In the genomic region with DNA sequence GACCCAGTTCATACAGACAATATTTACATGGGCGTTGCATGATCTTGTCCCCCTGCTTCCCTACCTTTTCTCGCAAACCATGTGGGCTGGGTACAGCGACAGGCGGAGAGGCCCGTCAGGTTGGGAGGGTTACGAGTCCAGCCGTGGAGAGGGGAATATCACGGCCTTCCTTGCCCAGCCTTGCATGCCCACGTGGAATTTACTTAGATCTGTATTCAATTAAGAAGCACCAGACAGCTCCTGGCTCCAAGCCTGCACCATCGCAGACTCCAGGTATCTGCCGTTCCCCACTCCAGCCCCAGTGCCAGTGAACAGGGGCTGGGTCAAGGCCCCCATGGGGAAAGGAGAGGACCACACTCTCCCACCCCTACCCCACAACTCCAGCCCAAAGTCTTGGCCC, we compare ENCODE assay signal across 13 cellular contexts. TPM values are rescaled to one million over a fixed set of nuclear protein-coding genes. Genes with fewer than 3 reads are reported as not detected.
DNase-seq lines count a peak whose midpoint lies in the region; ATAC-seq and TF ChIP-seq lines count a peak whose summit lies in the region.
"Had no signal": no experiment of that assay in that cellular context is flagged by ENCODE, and none has a peak within 500 bp of the region (broad histone marks: within the 10 kb centered on the region; RNA-seq: fewer than 3 reads in every experiment).

No MANE protein-coding gene starts in this region.

- peaks cover 0 to 2% of the 10 kb centered on the region in 2 donors for H3K27me3 Mint-ChIP-seq in CD8-positive, alpha-beta memory T cell
- H3K27me3 Mint-ChIP-seq in T-cell, result no peaks in the 10 kb centered on the region

- H3K27me3 ChIP-seq in CD8-positive, alpha-beta memory T cell (ENCODE audit: insufficient read depth, low read length, poor library complexity, severe bottlenecking), result no peaks in the 10 kb centered on the region
- H3K27me3 ChIP-seq in duodenal mucosa (ENCODE audit: control insufficient read depth in 1 of 2, insufficient read depth in 2 of 2, low read length in 2 of 2) (peaks cover 0 to under 1% of the 10 kb centered on the region in 2 donors), spleen (replicated peaks in 1 of 7) (peaks cover 0 to 80% (median 21%) of the 10 kb centered on the region in 7 donors)

- no peaks in the 10 kb centered on the region for H3K9me3 ChIP-seq in CD8-positive, alpha-beta memory T cell (ENCODE audit: low read length)
- H3K9me3 ChIP-seq in duodenal mucosa (ENCODE audit: control insufficient read depth in 1 of 2, low read length in 2 of 2) (no peaks in the 10 kb centered on the region), spleen (no peaks in the 10 kb centered on the region)
- H3K9me3 ChIP-seq: body of pancreas, psoas muscle, uterus had no signal

- H3K4me1 ChIP-seq in CD8-positive, alpha-beta memory T cell (ENCODE audit: insufficient read depth, low read length), result peaks cover 89% of the 10 kb centered on the region
- H3K4me1 ChIP-seq in duodenal mucosa (ENCODE audit: control insufficient read depth in 1 of 2, insufficient read depth in 2 of 2, low read length in 2 of 2) (peaks cover 12 to 23% of the 10 kb centered on the region in 2 donors), spleen (peaks cover 0 to 72% (median 20%) of the 10 kb centered on the region in 6 donors)
- H3K4me1 ChIP-seq: psoas muscle, uterus had no signal

- peak overlapping the region; percentile 70 for H3K4me3 ChIP-seq in CD8-positive, alpha-beta memory T cell (ENCODE audit: low read length)
- H3K4me3 ChIP-seq in duodenal mucosa (ENCODE audit: low read depth in 1 of 2, low read length in 2 of 2), result no peak overlapping the region
- H3K4me3 ChIP-seq in spleen, result peak overlapping the region in 1 of 8 donors; percentile 24
- H3K4me3 ChIP-seq: body of pancreas, psoas muscle, uterus had no signal

- CTCF ChIA-PET in CD8-positive, alpha-beta memory T cell (lab: Charles Lee), result interaction anchor here (0.9 to 25.1 kb wide), 10 partner anchors 8 to 27 kb away, joined by 3 to 532 read pairs (median 4); partner anchors contain the start of gene BCL11B
- CTCF ChIA-PET in T-cell (lab: Charles Lee), result interaction anchor here (0.6 to 4.7 kb wide), 7 partner anchors 8 to 545 kb away, joined by 3 to 51 read pairs (median 6); no protein-coding TSS in a partner anchor

- peak in 1 of 5 donors; percentile 46 for DNase-seq in CD8-positive, alpha-beta memory T cell
- no peak for DNase-seq in T-cell
- peak; percentile 70 for DNase-seq in spleen
- no peak for DNase-seq in LoVo (ENCODE audit: low spot score)
- DNase-seq in NCI-H526 (lab: John Stamatoyannopoulos, UW), result no peak
- DNase-seq: activated CD8-positive, alpha-beta memory T cell treated with anti-CD3 and anti-CD28 coated beads, Interleukin-2, amount 50 U/mL, for 48 hours; body of pancreas; kidney glomerular epithelial cell; NCI-H1105; psoas muscle; uterus had no signal

- POLR2A ChIA-PET in CD8-positive, alpha-beta memory T cell (lab: Charles Lee), result interaction anchor here (0.6 to 11.7 kb wide), 6 partner anchors 9 to 25 kb away, joined by 3 to 169 read pairs (median 35); no protein-coding TSS in a partner anchor
- POLR2A ChIA-PET in T-cell (lab: Charles Lee), result interaction anchor here (0.5 to 3.5 kb wide), 8 partner anchors 10 to 55 kb away, joined by 3 to 40 read pairs (median 8); no protein-coding TSS in a partner anchor

- intact Hi-C loops in spleen (cut with DNase I; ENCODE audit: low total_unique reads), result no loop called here

- no peak for TF ChIP-seq POLR2A in spleen (IDR thresholded peaks at IDR 0.05)

- peak overlapping the region; percentile 84 to 94 (median 87) for H3K4me3 Mint-ChIP-seq in CD8-positive, alpha-beta memory T cell
- H3K4me3 Mint-ChIP-seq in T-cell, result peak overlapping the region; percentile 85 to 96 (median 88)

- WGBS in spleen, 5 donors, result 55 to 67% (median 63%) methylated on average over 11 of the region's 11 CpGs

- no peak for TF ChIP-seq CTCF in spleen (IDR thresholded peaks at IDR 0.05 in 8 of 11, conservative IDR thresholded peaks at IDR 0.05 in 3 of 11)

- H3K4me1 Mint-ChIP-seq in CD8-positive, alpha-beta memory T cell, result peaks cover 86 to 88% (median 88%) of the 10 kb centered on the region in 3 donors
- H3K4me1 Mint-ChIP-seq in T-cell, result peaks cover 86 to 87% (median 87%) of the 10 kb centered on the region in 3 donors

- peaks cover 0 to 2% (median 0%) of the 10 kb centered on the region in 5 donors for H3K9me3 Mint-ChIP-seq in CD8-positive, alpha-beta memory T cell
- no peaks in the 10 kb centered on the region for H3K9me3 Mint-ChIP-seq in T-cell

- H3K36me3 ChIP-seq in CD8-positive, alpha-beta memory T cell (ENCODE audit: insufficient read depth, low read length), result peaks cover 15% of the 10 kb centered on the region
- H3K36me3 ChIP-seq in duodenal mucosa (ENCODE audit: control insufficient read depth in 1 of 2, insufficient read depth in 2 of 2, low read length in 2 of 2), result peaks cover 4 to 6% of the 10 kb centered on the region in 2 donors
- no peaks in the 10 kb centered on the region for H3K36me3 ChIP-seq in spleen
- H3K36me3 ChIP-seq: uterus had no signal

- H3K27ac Mint-ChIP-seq in CD8-positive, alpha-beta memory T cell, result peak overlapping the region; percentile 90 to 100 (median 99)
- peak overlapping the region; percentile 98 for H3K27ac Mint-ChIP-seq in T-cell

- H3K9ac ChIP-seq in duodenal mucosa (ENCODE audit: low read depth in 1 of 2, low read length in 2 of 2), result peak overlapping the region; percentile 7 to 37

- H3K27ac ChIP-seq in CD8-positive, alpha-beta memory T cell (ENCODE audit: low read depth, low read length), result peak overlapping the region; percentile 64
- H3K27ac ChIP-seq in duodenal mucosa (ENCODE audit: low read depth, low read length) (no peak overlapping the region), spleen (peak overlapping the region in 7 of 8 donors; percentile 29 to 86 (median 69))
- H3K27ac ChIP-seq: body of pancreas, psoas muscle, uterus had no signal

- peaks cover 3 to 65% (median 13%) of the 10 kb centered on the region in 3 donors for H3K36me3 Mint-ChIP-seq in CD8-positive, alpha-beta memory T cell
- peaks cover 46% of the 10 kb centered on the region for H3K36me3 Mint-ChIP-seq in T-cell

- ATAC-seq in T-cell (replicated peaks in 1 of 4), result no peak
- no peak for ATAC-seq in HG02840 (IDR thresholded peaks at IDR 0.05; ENCODE audit: low FRiP score, unreplicated experiment)
- ATAC-seq: body of pancreas, psoas muscle had no signal

RNA-seq across cellular contexts. Expression of gene BCL11B, which starts 29.8 kb away (rescaled TPM):
- 10 to 100 TPM; 42.0 to 42.5 TPM for total RNA-seq in CD8-positive, alpha-beta memory T cell
- polyA plus RNA-seq in CD8-positive, alpha-beta memory T cell, result 9.7 TPM
- total RNA-seq in T-cell (100 to 1,000 TPM; 181 to 240 (median 196) TPM), spleen (10 to 100 TPM in 6 of 7 donors, 1 to 10 TPM in 1; 7.9 to 21.1 (median 13.1) TPM)
- 1 to 10 TPM in 2 of 3 donors, under 1 TPM in 1; 0.74 to 1.5 (median 1.4) TPM for polyA plus RNA-seq in spleen

Comparison
In these comparisons a context has a peak if more than half of its experiments do, and no peak if none do; other contexts are left out.
1. RNA of gene BCL11B, which starts 29.8 kb away (total RNA-seq): 181 to 240 TPM in T-cell; 42.0 to 42.5 TPM in CD8-positive, alpha-beta memory T cell and 7.9 to 21.1 TPM in spleen; every median in the first group is over 4 times any median in the second.